In genomic region chr13:44974056-44974798, GRCh38 we compare ENCODE assay signal across 9 cellular contexts. TPM values are rescaled to one million over a fixed set of nuclear protein-coding genes. Genes with fewer than 3 reads are reported as not detected.
DNase-seq lines count a peak whose midpoint lies in the region; ATAC-seq and TF ChIP-seq lines count a peak whose summit lies in the region.
"Had no signal": no experiment of that assay in that cellular context is flagged by ENCODE, and none has a peak within 500 bp of the region (broad histone marks: within the 10 kb centered on the region; RNA-seq: fewer than 3 reads in every experiment).

No MANE protein-coding gene starts in this region.

- H3K27ac ChIP-seq in cardiac muscle cell, result peak overlapping the region; percentile 26
- H3K27ac ChIP-seq in thyroid gland, result peak overlapping the region in 2 of 3 donors; percentile 29 to 47
- H3K27ac ChIP-seq: uterus had no signal

- intact Hi-C loops in cardiac septum (cut with DNase I), result loop anchor here (5.0 kb wide), 1 partner anchor 397 kb away; the partner anchor contains the start of gene TSC22D1
- intact Hi-C loops in thyroid gland (cut with DNase I), result loop anchor here (10.0 kb wide), 1 partner anchor 59 kb away; no protein-coding TSS in a partner anchor

- TF ChIP-seq CTCF in cardiac muscle cell (IDR thresholded peaks at IDR 0.05; ENCODE audit: low read depth, low read length), result no peak
- TF ChIP-seq CTCF in thyroid gland (IDR thresholded peaks at IDR 0.05), result no peak

- peak in 1 of 2 donors; percentile 90 for DNase-seq in cardiac muscle cell (ENCODE audit: low read depth in 1 of 2, low spot score in 1 of 2)
- DNase-seq in cardiac septum (ENCODE audit: low spot score), result no peak
- DNase-seq in dermis blood vessel endothelial cell, result peak; percentile 84
- DNase-seq in thyroid gland, result peak; percentile 39 to 70
- DNase-seq in DMS53 (lab: John Stamatoyannopoulos, UW), result no peak
- DNase-seq in H7, result no peak
- no peak for DNase-seq in NCI-H2107 treated with DMSO at 0.1 percent for 48 hours (lab: John Stamatoyannopoulos, UW; ENCODE audit: unreplicated experiment)
- DNase-seq: uterus had no signal

- H3K4me1 ChIP-seq in cardiac muscle cell (ENCODE audit: low read depth) (no peaks in the 10 kb centered on the region), thyroid gland (peaks cover 3 to 9% of the 10 kb centered on the region in 2 donors)
- H3K4me1 ChIP-seq: uterus had no signal

- H3K36me3 ChIP-seq in cardiac muscle cell (peaks cover 29% of the 10 kb centered on the region), thyroid gland (peaks cover 7 to 11% of the 10 kb centered on the region in 2 donors), H7 (replicated peaks; ENCODE audit: control insufficient read depth, insufficient read depth, low read length) (peaks cover 13% of the 10 kb centered on the region)
- H3K36me3 ChIP-seq: uterus had no signal

- H3K9me3 ChIP-seq in cardiac muscle cell (ENCODE audit: low read depth) (no peaks in the 10 kb centered on the region), thyroid gland (no peaks in the 10 kb centered on the region)
- H3K9me3 ChIP-seq: uterus had no signal

- TF ChIP-seq POLR2A in thyroid gland (IDR thresholded peaks at IDR 0.05), result no peak

- ATAC-seq in HG03457 (IDR thresholded peaks at IDR 0.05; ENCODE audit: unreplicated experiment), result peak; percentile 48

- H3K4me3 ChIP-seq in cardiac muscle cell (no peak overlapping the region), thyroid gland (replicated peaks in 1 of 3) (no peak overlapping the region), H7 (ENCODE audit: insufficient read depth, low read depth, low read length) (no peak overlapping the region)
- H3K4me3 ChIP-seq: uterus had no signal

- 68 to 71% methylated on average over 9 of the region's 9 CpGs for WGBS in thyroid gland, 2 donors

- H3K27me3 ChIP-seq in cardiac muscle cell (no peaks in the 10 kb centered on the region), thyroid gland (no peaks in the 10 kb centered on the region), H7 (ENCODE audit: control insufficient read depth, insufficient read depth, low read length) (no peaks in the 10 kb centered on the region)
- H3K27me3 ChIP-seq: uterus had no signal

RNA-seq across cellular contexts. Expression of gene NUFIP1, which starts 15.0 kb away (rescaled TPM):
- total RNA-seq in cardiac muscle cell, result 3.0 and 4.7 TPM in 2 replicates
- polyA plus RNA-seq in cardiac muscle cell, result 5.7 and 7.5 TPM in 2 replicates
- 2.9 TPM for total RNA-seq in cardiac septum
- total RNA-seq in dermis blood vessel endothelial cell, result 2.4 and 2.8 TPM in 2 replicates
- total RNA-seq in thyroid gland, result 1 to 10 TPM; 3.2 to 4.3 (median 3.5) TPM
- 10.9 and 14.0 TPM in 2 replicates for total RNA-seq in H7 (2014; rRNA removed; shearing (Covaris generic))

RNA-seq across cellular contexts. Expression of gene GPALPP1, which starts 15.1 kb away (rescaled TPM):
- 28.3 and 38.7 TPM in 2 replicates for total RNA-seq in cardiac muscle cell
- polyA plus RNA-seq in cardiac muscle cell, result 16.8 and 30.0 TPM in 2 replicates
- total RNA-seq in cardiac septum, result 14.5 TPM
- 28.4 and 29.5 TPM in 2 replicates for total RNA-seq in dermis blood vessel endothelial cell
- total RNA-seq in thyroid gland, result 10 to 100 TPM; 30.1 to 44.4 (median 35.2) TPM
- total RNA-seq in H7 (2014; rRNA removed; shearing (Covaris generic)), result 25.7 and 28.7 TPM in 2 replicates

Comparison
In these comparisons a context has a peak if more than half of its experiments do, and no peak if none do; other contexts are left out.
1. DNase-seq: peak in dermis blood vessel endothelial cell (single experiment) and thyroid gland (2 of 2); none in cardiac septum (single experiment), DMS53 (single experiment), H7 (single experiment) and NCI-H2107 treated with DMSO at 0.1 percent for 48 hours (single experiment).